9 cellular contexts compared by ENCODE assay signal in the genomic region with DNA sequence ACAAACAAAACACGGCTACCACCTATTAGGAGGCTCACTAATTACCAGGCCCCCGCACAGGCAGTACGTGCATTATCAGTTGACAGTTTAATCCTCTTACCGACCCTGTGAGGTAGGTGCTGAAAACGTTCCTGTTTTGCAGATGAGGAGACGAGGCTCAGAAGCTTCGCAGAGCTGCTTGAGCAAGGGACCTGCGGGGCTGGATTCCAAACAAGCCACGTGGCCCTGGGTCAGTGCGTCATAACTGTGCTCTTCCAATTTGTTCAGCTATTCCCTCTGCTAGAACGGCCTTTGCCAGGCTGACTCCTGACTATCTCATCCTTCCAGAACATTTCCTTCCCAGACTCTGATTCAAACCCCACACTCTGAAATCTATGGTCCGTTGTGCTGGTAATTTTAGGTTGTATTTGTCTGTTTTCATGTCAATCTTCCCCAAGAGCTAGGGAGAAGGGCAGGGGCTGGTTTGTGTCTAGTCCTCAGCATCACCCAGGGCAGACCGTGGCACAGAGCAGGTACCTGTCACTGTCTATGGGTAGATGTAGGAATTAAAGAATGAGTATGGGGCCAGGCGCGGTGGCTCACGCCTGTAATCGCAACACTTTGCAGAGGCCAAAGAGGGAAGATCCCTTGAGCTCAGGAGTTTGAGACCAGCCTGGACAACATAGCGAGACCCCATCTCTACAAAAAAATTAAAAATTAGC. TPM values are rescaled to one million over a fixed set of nuclear protein-coding genes. Genes with fewer than 3 reads are reported as not detected.
DNase-seq lines count a peak whose midpoint lies in the region; ATAC-seq, FAIRE-seq and TF ChIP-seq lines count a peak whose summit lies in the region.
"Had no signal": no experiment of that assay in that cellular context is flagged by ENCODE, and none has a peak within 500 bp of the region (broad histone marks: within the 10 kb centered on the region; RNA-seq: fewer than 3 reads in every experiment).

No MANE protein-coding gene starts in this region.

- TF ChIP-seq RAD21 in IMR-90 (IDR thresholded peaks at IDR 0.05; ENCODE audit: low read length): no peak

- DNase-seq in IMR-90 (peak; percentile 83), cerebellar cortex (ENCODE audit: low spot score) (peak; percentile 93), right lobe of liver (no peak), KBM-7 (no peak), urothelium cell line (ENCODE audit: low spot score) (no peak), GM13976 (ENCODE audit: low spot score) (no peak)
- DNase-seq: NCI-H2227 treated with DMSO at 0.1 percent for 48 hours had no signal

- peak overlapping the region; percentile 54; the same call in 1 of the 2 replicates for H3K56ac ChIP-seq in IMR-90 (ENCODE audit: extremely low read depth, insufficient read depth, low read length)

- H3K4me1 ChIP-seq in IMR-90 (ENCODE audit: control insufficient read depth, insufficient read depth, low read length): peaks cover 31% of the 10 kb centered on the region
- no peaks in the 10 kb centered on the region for H3K4me1 ChIP-seq in right lobe of liver
- peaks cover 12 to 72% (median 55%) of the 10 kb centered on the region in 5 donors for H3K4me1 ChIP-seq in subcutaneous abdominal adipose tissue (ENCODE audit: control insufficient read depth in 5 of 5, insufficient read depth in 5 of 5, low read length in 5 of 5)

- no peak for FAIRE-seq in urothelium cell line (lab: Jason Lieb, UNC)

- peak overlapping the region; percentile 53 for H2BK120ac ChIP-seq in IMR-90 (ENCODE audit: low read depth, low read length)

- peak overlapping the region; percentile 9 for H2AFZ ChIP-seq in IMR-90 (replicated peaks; ENCODE audit: low read length, poor library complexity)

- H3K9me1 ChIP-seq in IMR-90 (ENCODE audit: insufficient read depth, low read length): peaks cover 23% of the 10 kb centered on the region

- H3K27me3 ChIP-seq in IMR-90 (ENCODE audit: control insufficient read depth, insufficient read depth, low read length) (no peaks in the 10 kb centered on the region), right lobe of liver (no peaks in the 10 kb centered on the region), subcutaneous abdominal adipose tissue (ENCODE audit: control insufficient read depth in 5 of 5, insufficient read depth in 4 of 5, low read length in 5 of 5) (no peaks in the 10 kb centered on the region)

- peak overlapping the region; percentile 92; the same call in 2 of the 3 replicates for H2BK15ac ChIP-seq in IMR-90 (ENCODE audit: low read depth, low read length)

- TF ChIP-seq POLR2A in IMR-90 (IDR thresholded peaks at IDR 0.05; ENCODE audit: low read depth, low read length) (no peak), right lobe of liver (IDR thresholded peaks at IDR 0.05) (no peak)

- H3K4ac ChIP-seq in IMR-90 (ENCODE audit: low read depth, low read length): peak overlapping the region; percentile 94

- BruUV-seq in IMR-90 (replicated peaks; lab: Mats Ljungman, UMichigan): TSS peak; percentile 10

- peak overlapping the region; percentile 19; the same call in 1 of the 2 replicates for H4K5ac ChIP-seq in IMR-90 (ENCODE audit: low read depth, low read length)

- H2AK5ac ChIP-seq in IMR-90 (ENCODE audit: low read depth, low read length): peak overlapping the region; percentile 96

- POLR2A ChIA-PET in IMR-90 (lab: Charles Lee; ENCODE audit: unreplicated experiment): interaction anchor here (0.6 kb wide), 1 partner anchor 58 kb away, joined by 3 read pairs; no protein-coding TSS in a partner anchor

- no CpG with 5 or more reads among the region's 18 CpGs for WGBS in IMR-90 (ENCODE audit: extremely low coverage in 2 of 2, insufficient read length in 1 of 2), 2 experiments
- WGBS in right lobe of liver (ENCODE audit: insufficient coverage, low coverage, low lambda C conversion rate, missing lambda C conversion rate): 78% methylated on average over 13 of the region's 18 CpGs

- H2BK5ac ChIP-seq in IMR-90 (ENCODE audit: low read depth, low read length, poor library complexity, severe bottlenecking): peak overlapping the region; percentile 94

- CTCF ChIA-PET in IMR-90 (lab: Yijun Ruan, JAX): interaction anchor here (1.3 kb wide), 1 partner anchor 16 kb away, joined by 4 read pairs; a partner anchor contains a TSS

- H3K27ac ChIP-seq in IMR-90 (ENCODE audit: insufficient read depth, low read length) (peak overlapping the region; percentile 87), right lobe of liver (peak overlapping the region in 1 of 3 donors; percentile 10), subcutaneous abdominal adipose tissue (ENCODE audit: low read depth, low read length) (peak overlapping the region; percentile 83)

- H2AK9ac ChIP-seq in IMR-90 (replicated peaks; ENCODE audit: low read depth, low read length, poor library complexity): no peak overlapping the region

- peak overlapping the region; percentile 19 to 70; a peak in 3 of 4 replicates for H4K8ac ChIP-seq in IMR-90 (ENCODE audit: low read depth in 2 of 2, low read length in 2 of 2)

- dilution Hi-C loops in IMR-90 (cut with HindIII; ENCODE audit: low sequenced_read_pairs, unreplicated experiment): no loop called here

- ATAC-seq in IMR-90 (ENCODE audit: low read depth): no peak
- ATAC-seq in right lobe of liver: peak in 3 of 4 donors; percentile 19 to 45 (median 40)
- ATAC-seq in HG03378 (IDR thresholded peaks at IDR 0.05; ENCODE audit: unreplicated experiment): no peak

- H4K91ac ChIP-seq in IMR-90 (ENCODE audit: insufficient read depth, low read depth, low read length): peak overlapping the region; percentile 63

- H2BK20ac ChIP-seq in IMR-90 (ENCODE audit: low read depth, low read length): peak overlapping the region; percentile 42

- TF ChIP-seq CTCF in IMR-90 (conservative IDR thresholded peaks at IDR 0.05; ENCODE audit: low read depth, low read length) (no peak), right lobe of liver (IDR thresholded peaks at IDR 0.05) (no peak), GM13976 (IDR thresholded peaks at IDR 0.05; ENCODE audit: borderline replicate concordance, control extremely low read depth, extremely low read depth, insufficient read depth, missing control alignments) (no peak)

- peaks cover 3% of the 10 kb centered on the region for H3K9me3 ChIP-seq in IMR-90 (ENCODE audit: control insufficient read depth, insufficient read depth, low read length)
- H3K9me3 ChIP-seq in right lobe of liver: no peaks in the 10 kb centered on the region
- H3K9me3 ChIP-seq in subcutaneous abdominal adipose tissue (ENCODE audit: control insufficient read depth in 5 of 5, low read length in 5 of 5): peaks cover 0 to 3% (median 2%) of the 10 kb centered on the region in 5 donors

- H3K9ac ChIP-seq in IMR-90 (ENCODE audit: low read depth, low read length) (peak overlapping the region; percentile 38; the same call in 1 of the 2 replicates), subcutaneous abdominal adipose tissue (ENCODE audit: low read length in 5 of 5) (peak overlapping the region in 1 of 5 donors; percentile 44)

- H3K14ac ChIP-seq in IMR-90 (replicated peaks; ENCODE audit: low read depth, low read length): peak overlapping the region; percentile 69

- in situ Hi-C loops in IMR-90 (cut with MboI; ENCODE audit: low sequenced_read_pairs): no loop called here
- in situ Hi-C loops in KBM-7 (cut with MboI; ENCODE audit: low pct_unique_long_range_greater_than_20kb, low sequenced_read_pairs): no loop called here
- in situ Hi-C loops in GM13976 (cut with MboI; ENCODE audit: low sequenced_read_pairs, unreplicated experiment): no loop called here

- H3K79me1 ChIP-seq in IMR-90 (ENCODE audit: low read depth in 1 of 2, low read length in 2 of 2): peaks cover 30 to 78% of the 10 kb centered on the region in 2 experiments

- H4K20me1 ChIP-seq in IMR-90 (ENCODE audit: insufficient read depth, low read length): peaks cover 10% of the 10 kb centered on the region; the same call in 1 of the 2 replicates

- H3K36me3 ChIP-seq in IMR-90 (ENCODE audit: control insufficient read depth, insufficient read depth, low read length) (peaks cover 4% of the 10 kb centered on the region; the same call in 1 of the 2 replicates), right lobe of liver (no peaks in the 10 kb centered on the region), subcutaneous abdominal adipose tissue (ENCODE audit: control insufficient read depth in 5 of 5, insufficient read depth in 5 of 5, low read length in 5 of 5) (no peaks in the 10 kb centered on the region)

- H3K4me3 ChIP-seq in IMR-90 (ENCODE audit: insufficient read depth, low read depth, low read length) (no peak overlapping the region), right lobe of liver (no peak overlapping the region), subcutaneous abdominal adipose tissue (ENCODE audit: low read depth in 1 of 5, low read length in 5 of 5) (no peak overlapping the region)

- H3K18ac ChIP-seq in IMR-90 (ENCODE audit: low read depth, low read length): no peak overlapping the region

- intact Hi-C loops in IMR-90 (cut with micrococcal nuclease) (no loop called here), right lobe of liver (cut with DNase I) (no loop called here)

- peak overlapping the region; percentile 46; the same call in 1 of the 2 replicates for H3K23ac ChIP-seq in IMR-90 (ENCODE audit: low read depth, low read length)

- H3K4me2 ChIP-seq in IMR-90 (ENCODE audit: low read depth, low read length): no peak overlapping the region

TF ChIP-seq in IMR-90, 13 proteins besides CTCF, POLR2A, EP300 and RAD21:
- TF ChIP-seq USF2 (IDR thresholded peaks at IDR 0.05; ENCODE audit: low read depth, low read length) (peak; percentile 78), MAZ (IDR thresholded peaks at IDR 0.05; ENCODE audit: borderline replicate concordance, low read depth, low read length) (no peak)

RNA-seq across cellular contexts. Expression of gene TLDC2, which starts 28.8 kb away (rescaled TPM):
- under 0.01 and 0.18 TPM in 2 replicates for total RNA-seq in IMR-90 (2012; rRNA removed)
- polyA plus RNA-seq in IMR-90 (2012; rRNA removed): 0.07 and 0.19 TPM in 2 replicates
- polyA plus RNA-seq in IMR-90 (2012; cell fraction: cytosol; rRNA removed): 0.05 and 0.08 TPM in 2 replicates
- polyA plus RNA-seq in IMR-90 (2012; cell fraction: nucleus; rRNA removed; ENCODE audit: low replicate concordance): 0.07 and 0.10 TPM in 2 replicates
- total RNA-seq in right lobe of liver: under 1 TPM in 1 of 6 experiments, not detected in 5; 0.43 TPM

Comparison
In these comparisons a context has a peak if more than half of its experiments do, and no peak if none do; other contexts are left out.
1. ATAC-seq: peak in right lobe of liver (3 of 4); none in IMR-90 (single experiment) and HG03378 (single experiment).
2. DNase-seq: peak in IMR-90 (single experiment) and cerebellar cortex (single experiment); none in right lobe of liver (0 of 3), KBM-7 (single experiment), urothelium cell line (single experiment) and GM13976 (single experiment).